Comparison of ENCODE assay signal across 26 cellular contexts in genomic region chr4:3426465-3427133, GRCh38. TPM values are rescaled to one million over a fixed set of nuclear protein-coding genes. Genes with fewer than 3 reads are reported as not detected.
"Had no signal": no experiment of that assay in that cellular context is flagged by ENCODE, and none has a peak within 500 bp of the region (broad histone marks: within the 10 kb centered on the region; RNA-seq: fewer than 3 reads in every experiment).

No MANE protein-coding gene starts in this region.

- H3K27ac ChIP-seq: breast epithelium, dorsolateral prefrontal cortex, esophagus muscularis mucosa, gastrocnemius medialis, sigmoid colon, stomach, suprapubic skin, tibial nerve had no signal

- H3K4me3 Mint-ChIP-seq: activated B cell treated with CpG ODN at 0.5 μM for 24 hours; activated naive CD4-positive, alpha-beta T cell treated with anti-CD3 and anti-CD28 coated beads for 36 hours; activated naive CD8-positive, alpha-beta T cell treated with anti-CD3 and anti-CD28 coated beads, Interleukin-2, amount 10 ng/mL, durations not matched to agents 7 days and 5 days; central memory CD8-positive, alpha-beta T cell; naive B cell; neural crest cell; stimulated activated memory B cell treated with anti-CD40 and anti-IgM and Interleukin-4, amounts not matched to agents 10 μg/mL and 1 μg/mL and 100 μg/mL, for 72 hours had no signal

- DNase-seq: activated B cell treated with CpG ODN at 0.5 μM for 24 hours; activated CD4-positive, alpha-beta T cell treated with anti-CD3 and anti-CD28 coated beads for 4 hours; activated CD4-positive, alpha-beta T cell treated with anti-CD3 and anti-CD28 coated beads, Interleukin-2, amount 50 U/mL, for 48 hours; activated naive CD4-positive, alpha-beta T cell treated with anti-CD3 and anti-CD28 coated beads for 36 hours; activated naive CD8-positive, alpha-beta T cell treated with anti-CD3 and anti-CD28 coated beads, Interleukin-2, amount 10 ng/mL, durations not matched to agents 7 days and 5 days; activated T-cell treated with anti-CD3 and anti-CD28 coated beads, Interleukin-2, amount 50 U/mL, for 48 hours; amniotic stem cell; dorsolateral prefrontal cortex; gastrocnemius medialis; hypothalamus; mesendoderm; mucosa of descending colon; naive B cell; sigmoid colon; stimulated activated CD4-positive, alpha-beta T cell treated with anti-CD3 and anti-CD28 coated beads, Interleukin-15, amount 100 ng/mL, for 24 hours; stomach had no signal

- H3K4me1 Mint-ChIP-seq: activated naive CD8-positive, alpha-beta T cell treated with anti-CD3 and anti-CD28 coated beads, Interleukin-2, amount 10 ng/mL, durations not matched to agents 7 days and 5 days; central memory CD8-positive, alpha-beta T cell had no signal

- H3K36me3 ChIP-seq: breast epithelium had no signal

- H3K36me3 Mint-ChIP-seq: activated naive CD8-positive, alpha-beta T cell treated with anti-CD3 and anti-CD28 coated beads, Interleukin-2, amount 10 ng/mL, durations not matched to agents 7 days and 5 days; naive B cell; stimulated activated memory B cell treated with anti-CD40 and anti-IgM and Interleukin-4, amounts not matched to agents 10 μg/mL and 1 μg/mL and 100 μg/mL, for 72 hours had no signal

- H3K27me3 ChIP-seq: breast epithelium, dorsolateral prefrontal cortex, esophagus muscularis mucosa, gastrocnemius medialis, sigmoid colon, stomach, suprapubic skin, tibial nerve had no signal

- H3K4me2 ChIP-seq: smooth muscle cell had no signal

- H3K4me1 ChIP-seq: breast epithelium, esophagus muscularis mucosa, gastrocnemius medialis, sigmoid colon, stomach, suprapubic skin, tibial nerve had no signal

- H3K27ac Mint-ChIP-seq: activated B cell treated with CpG ODN at 0.5 μM for 24 hours; activated naive CD4-positive, alpha-beta T cell treated with anti-CD3 and anti-CD28 coated beads for 36 hours; activated naive CD8-positive, alpha-beta T cell treated with anti-CD3 and anti-CD28 coated beads, Interleukin-2, amount 10 ng/mL, durations not matched to agents 7 days and 5 days; stimulated activated memory B cell treated with anti-CD40 and anti-IgM and Interleukin-4, amounts not matched to agents 10 μg/mL and 1 μg/mL and 100 μg/mL, for 72 hours had no signal

- H3K27me3 Mint-ChIP-seq: activated B cell treated with CpG ODN at 0.5 μM for 24 hours; activated naive CD8-positive, alpha-beta T cell treated with anti-CD3 and anti-CD28 coated beads, Interleukin-2, amount 10 ng/mL, durations not matched to agents 7 days and 5 days; central memory CD8-positive, alpha-beta T cell; naive B cell; stimulated activated memory B cell treated with anti-CD40 and anti-IgM and Interleukin-4, amounts not matched to agents 10 μg/mL and 1 μg/mL and 100 μg/mL, for 72 hours had no signal

- H3K9me3 ChIP-seq: breast epithelium, esophagus muscularis mucosa, gastrocnemius medialis, mucosa of descending colon, sigmoid colon, stomach, suprapubic skin, tibial nerve had no signal

- H3K4me3 ChIP-seq: breast epithelium, dorsolateral prefrontal cortex, esophagus muscularis mucosa, gastrocnemius medialis, mucosa of descending colon, sigmoid colon, smooth muscle cell, stomach, suprapubic skin, tibial nerve had no signal

- ATAC-seq: gastrocnemius medialis; mucosa of descending colon; stimulated activated memory B cell treated with anti-CD40 and anti-IgM and Interleukin-4, amounts not matched to agents 10 μg/mL and 1 μg/mL and 100 μg/mL, for 72 hours had no signal

- H3K9me3 Mint-ChIP-seq: activated B cell treated with CpG ODN at 0.5 μM for 24 hours; activated naive CD4-positive, alpha-beta T cell treated with anti-CD3 and anti-CD28 coated beads for 36 hours; activated naive CD8-positive, alpha-beta T cell treated with anti-CD3 and anti-CD28 coated beads, Interleukin-2, amount 10 ng/mL, durations not matched to agents 7 days and 5 days; central memory CD8-positive, alpha-beta T cell; naive B cell; neural crest cell; stimulated activated memory B cell treated with anti-CD40 and anti-IgM and Interleukin-4, amounts not matched to agents 10 μg/mL and 1 μg/mL and 100 μg/mL, for 72 hours had no signal

RNA-seq across cellular contexts. Expression of gene HGFAC, which starts 15.2 kb away (rescaled TPM):
- total RNA-seq: activated B cell treated with CpG ODN at 0.5 μM for 24 hours; activated CD8-positive, alpha-beta memory T cell treated with anti-CD3 and anti-CD28 coated beads for 36 hours; activated naive CD4-positive, alpha-beta T cell treated with anti-CD3 and anti-CD28 coated beads for 36 hours; activated naive CD8-positive, alpha-beta T cell treated with anti-CD3 and anti-CD28 coated beads, Interleukin-2, amount 10 ng/mL, durations not matched to agents 7 days and 5 days; omental fat pad; stomach; suprapubic skin; tibial nerve had no signal
- polyA plus RNA-seq: smooth muscle cell had no signal

RNA-seq across cellular contexts. Expression of gene DOK7, which starts 36.5 kb away (rescaled TPM):
- total RNA-seq: activated CD8-positive, alpha-beta memory T cell treated with anti-CD3 and anti-CD28 coated beads for 36 hours; activated naive CD4-positive, alpha-beta T cell treated with anti-CD3 and anti-CD28 coated beads for 36 hours; activated naive CD8-positive, alpha-beta T cell treated with anti-CD3 and anti-CD28 coated beads, Interleukin-2, amount 10 ng/mL, durations not matched to agents 7 days and 5 days; neural crest cell; omental fat pad; smooth muscle cell had no signal
- polyA plus RNA-seq: smooth muscle cell had no signal
